ENCODE assay signal across 26 cellular contexts in genomic region chr1:4268890-4269286, GRCh38.
"Had no signal": no experiment of that assay in that cellular context is flagged by ENCODE, and none has a peak within 500 bp of the region (broad histone marks: within the 10 kb centered on the region; RNA-seq: fewer than 3 reads in every experiment).

No MANE protein-coding gene starts in this region.

- H3K27ac ChIP-seq: HL-60, PC-9 had no signal

- FAIRE-seq: HTR-8/SVneo, RCC 7860 had no signal

- H3K4me3 ChIP-seq: PC-9 had no signal

- H3K4me2 ChIP-seq: PC-9, SK-N-SH had no signal

- H3K9me3 ChIP-seq: SK-N-SH had no signal

- H2AFZ ChIP-seq: PC-9 had no signal

- H3K9ac ChIP-seq: SK-N-SH had no signal

- DNase-seq: KBM-7, MV-4-11, NCI-H1048, NCI-H1105, NCI-H1417 treated with DMSO at 0.1 percent for 48 hours, NCI-H146, NCI-H1694 treated with DMSO at 0.1 percent for 48 hours, NCI-H1930, NCI-H2081, NCI-H2171, NCI-H226, NCI-H446, NCI-H510A, NCI-H524 treated with DMSO at 0.1 percent for 48 hours, NCI-H69, NCI-H774, OCI-M1, PC-9, Right ventricle myocardium superior, RPMI8226, SIG-M5, SK-N-SH, SW 1271 had no signal
